In genomic region chr15:31360843-31361763, GRCh38 we compare ENCODE assay signal across 9 cellular contexts. TPM values are rescaled to one million over a fixed set of nuclear protein-coding genes. Genes with fewer than 3 reads are reported as not detected.
DNase-seq lines count a peak whose midpoint lies in the region; ATAC-seq and TF ChIP-seq lines count a peak whose summit lies in the region.
"Had no signal": no experiment of that assay in that cellular context is flagged by ENCODE, and none has a peak within 500 bp of the region (broad histone marks: within the 10 kb centered on the region; RNA-seq: fewer than 3 reads in every experiment).

No MANE protein-coding gene starts in this region.

- no peak overlapping the region for H3K27ac Mint-ChIP-seq in endothelial cell (ENCODE audit: unreplicated experiment)

- H3K4me3 ChIP-seq in trophoblast cell (ENCODE audit: low read depth, low read length) = no peak overlapping the region

- peaks cover 5% of the 10 kb centered on the region for H3K27me3 Mint-ChIP-seq in endothelial cell (ENCODE audit: unreplicated experiment)

- H2BK12ac ChIP-seq in trophoblast cell (ENCODE audit: low read length) = peak overlapping the region; percentile 26

- H2AK5ac ChIP-seq in trophoblast cell (ENCODE audit: low read length) = peak overlapping the region; percentile 9

- no peak overlapping the region for H3K23ac ChIP-seq in trophoblast cell (ENCODE audit: low read length)

- peaks cover 63 to 74% of the 10 kb centered on the region in 2 experiments for H3K4me1 ChIP-seq in trophoblast cell (ENCODE audit: control insufficient read depth in 1 of 2, insufficient read depth in 2 of 2, low read length in 2 of 2)

- peak overlapping the region; percentile 37 for H3K4ac ChIP-seq in trophoblast cell (ENCODE audit: low read depth, low read length)

- no peak overlapping the region for H3K4me2 ChIP-seq in trophoblast cell (ENCODE audit: low read length)

- peaks cover 0 to 2% of the 10 kb centered on the region in 2 experiments for H3K36me3 ChIP-seq in trophoblast cell (ENCODE audit: control insufficient read depth in 1 of 2, insufficient read depth in 2 of 2, low read length in 2 of 2)

- DNase-seq in NCI-H1092 treated with DMSO at 0.1 percent for 48 hours (lab: John Stamatoyannopoulos, UW) (peak; percentile 51), UCSD-AML1 (lab: John Stamatoyannopoulos, UW; ENCODE audit: unreplicated experiment) (peak; percentile 65), cerebellum (ENCODE audit: low spot score) (peak; percentile 67), trophoblast cell (peak in 1 of 2 donors; percentile 33), DMS114 treated with DMSO at 0.1 percent for 48 hours (lab: John Stamatoyannopoulos, UW; ENCODE audit: unreplicated experiment) (no peak), endothelial cell (ENCODE audit: low spot score) (no peak)

- H4K8ac ChIP-seq in trophoblast cell (ENCODE audit: low read depth, low read length) = peak overlapping the region; percentile 34

- H3K79me2 ChIP-seq in trophoblast cell (ENCODE audit: control insufficient read depth, insufficient read depth, low read length, poor library complexity) = peaks cover 15% of the 10 kb centered on the region

- H2BK5ac ChIP-seq in trophoblast cell (ENCODE audit: low read depth, low read length, poor library complexity) = peak overlapping the region; percentile 17

- WGBS in trophoblast cell (ENCODE audit: extremely low coverage, insufficient coverage, insufficient read length) = no CpG with 5 or more reads among the region's 17 CpGs

- peak overlapping the region; percentile 70 for H3K27ac ChIP-seq in trophoblast cell (ENCODE audit: low read depth, low read length)
- H3K27ac ChIP-seq: VCaP had no signal

- H3K4me3 Mint-ChIP-seq in endothelial cell (ENCODE audit: unreplicated experiment) = no peak overlapping the region

- ATAC-seq in GM18511 (IDR thresholded peaks at IDR 0.05; ENCODE audit: unreplicated experiment) = peak; percentile 72
- peak; percentile 71 for ATAC-seq in HG02642 (IDR thresholded peaks at IDR 0.05; ENCODE audit: poor library complexity, unreplicated experiment)

- peak overlapping the region; percentile 25 for H3K14ac ChIP-seq in trophoblast cell (ENCODE audit: low read length)

- no peak overlapping the region for H3K9ac ChIP-seq in trophoblast cell (ENCODE audit: low read length)

- peaks cover 2% of the 10 kb centered on the region for H3K9me3 ChIP-seq in trophoblast cell (ENCODE audit: insufficient read depth, low read depth, low read length)

- H3K36me3 Mint-ChIP-seq in endothelial cell (ENCODE audit: low read depth, unreplicated experiment) = peaks cover 9% of the 10 kb centered on the region

- H3K79me1 ChIP-seq in trophoblast cell (ENCODE audit: low read length) = peaks cover 26% of the 10 kb centered on the region

- no peak for TF ChIP-seq CTCF in endothelial cell (IDR thresholded peaks at IDR 0.05; ENCODE audit: unreplicated experiment)

- H3K27me3 ChIP-seq in trophoblast cell (ENCODE audit: insufficient read depth, low read length) = no peaks in the 10 kb centered on the region

- H3K9me3 Mint-ChIP-seq in endothelial cell (ENCODE audit: unreplicated experiment) = no peaks in the 10 kb centered on the region

- H2AFZ ChIP-seq in trophoblast cell (ENCODE audit: insufficient read depth, low read length, poor library complexity) = peak overlapping the region; percentile 38

- peak overlapping the region; percentile 72 for H4K91ac ChIP-seq in trophoblast cell (ENCODE audit: low read depth, low read length)

- peak overlapping the region; percentile 49 for H2BK120ac ChIP-seq in trophoblast cell (ENCODE audit: insufficient read depth, low read length, poor library complexity)

- peak overlapping the region; percentile 69 for H3K18ac ChIP-seq in trophoblast cell (ENCODE audit: low read length)

- peak overlapping the region; percentile 13 for H4K12ac ChIP-seq in trophoblast cell (ENCODE audit: low read depth, low read length)

- H3K4me1 Mint-ChIP-seq in endothelial cell (ENCODE audit: unreplicated experiment) = peaks cover 42% of the 10 kb centered on the region

RNA-seq across cellular contexts. Expression of gene KLF13, which starts 34.5 kb away (rescaled TPM):
- total RNA-seq in cerebellum (28.9 TPM), endothelial cell (ENCODE audit: unreplicated experiment) (45.1 TPM)
- polyA plus RNA-seq in trophoblast cell (2013) = 76.0 and 79.4 TPM in 2 replicates

Comparison
In these comparisons a context has a peak if more than half of its experiments do, and no peak if none do; other contexts are left out.
1. DNase-seq: peak in NCI-H1092 treated with DMSO at 0.1 percent for 48 hours (single experiment), UCSD-AML1 (single experiment) and cerebellum (single experiment); none in DMS114 treated with DMSO at 0.1 percent for 48 hours (single experiment) and endothelial cell (single experiment).